Comparison of ENCODE assay signal across 27 cellular contexts in genomic region chr11:128766687-128767086, GRCh38.
DNase-seq lines count a peak whose midpoint lies in the region; ATAC-seq, FAIRE-seq and TF ChIP-seq lines count a peak whose summit lies in the region.
"Had no signal": no experiment of that assay in that cellular context is flagged by ENCODE, and none has a peak within 500 bp of the region (broad histone marks: within the 10 kb centered on the region; RNA-seq: fewer than 3 reads in every experiment).

No MANE protein-coding gene starts in this region.

- ATAC-seq in heart right ventricle, result peak in 7 of 8 donors; percentile 16 to 73 (median 44)
- no peak for ATAC-seq in pancreas
- ATAC-seq in GM18907 (IDR thresholded peaks at IDR 0.05; ENCODE audit: unreplicated experiment), result no peak
- ATAC-seq: A549, GM23338, natural killer cell had no signal

- DNase-seq in NCI-H2107 treated with DMSO at 0.1 percent for 48 hours (lab: John Stamatoyannopoulos, UW; ENCODE audit: unreplicated experiment) (peak; percentile 3), NCI-H2107 (lab: John Stamatoyannopoulos, UW) (no peak), heart right ventricle (peak; percentile 20 to 54), pancreas (no peak), esophagus muscularis mucosa (ENCODE audit: extremely low spot score) (no peak)
- DNase-seq: activated CD4-positive, alpha-beta T cell treated with anti-CD3 and anti-CD28 coated beads, Interleukin-2, amount 10 ng/mL, durations not matched to agents 24 days and 14 days; activated CD8-positive, alpha-beta memory T cell treated with anti-CD3 and anti-CD28 coated beads, Interleukin-2, amount 50 U/mL, for 4 hours; activated gamma-delta T cell; amniotic stem cell; effector CD4-positive, alpha-beta T cell; esophagus squamous epithelium; GF-D8; islet precursor cell; Karpas-422; natural killer cell; NCI-H226; SHP77 treated with DMSO at 0.1 percent for 48 hours; stimulated activated CD8-positive, alpha-beta memory T cell treated with anti-CD3 and anti-CD28 coated beads, Interleukin-4, amount 100 ng/mL, for 48 hours; substantia nigra had no signal

- H3K9me3 ChIP-seq in OCI-LY1 (ENCODE audit: low read length) (no peaks in the 10 kb centered on the region), heart right ventricle (no peaks in the 10 kb centered on the region), pancreas (no peaks in the 10 kb centered on the region), esophagus muscularis mucosa (no peaks in the 10 kb centered on the region)
- H3K9me3 ChIP-seq: A549, esophagus squamous epithelium had no signal

- H3K36me3 ChIP-seq in OCI-LY1 (ENCODE audit: insufficient read depth, low read length) (peaks cover 89% of the 10 kb centered on the region), heart right ventricle (peaks cover 0 to 100% (median 13%) of the 10 kb centered on the region in 9 donors), rectal smooth muscle tissue (ENCODE audit: control insufficient read depth, insufficient read depth, low read length) (no peaks in the 10 kb centered on the region), pancreas (no peaks in the 10 kb centered on the region), esophagus muscularis mucosa (peaks cover 0 to 89% (median 23%) of the 10 kb centered on the region in 4 donors)

- no peaks in the 10 kb centered on the region for H4K20me1 ChIP-seq in OCI-LY1 (ENCODE audit: insufficient read depth, low read length)

- no peak overlapping the region for H3K4me2 ChIP-seq in OCI-LY1 (ENCODE audit: low read length)
- H3K4me2 ChIP-seq: A549, GM23338 had no signal

- 43 to 55% methylated on average over 12 of the region's 12 CpGs for WGBS in heart right ventricle, 2 donors
- 68 to 71% methylated on average over 12 of the region's 12 CpGs for WGBS in pancreas, 2 donors
- WGBS in esophagus muscularis mucosa, result 92% methylated on average over 9 of the region's 12 CpGs

- H3K27me3 ChIP-seq in OCI-LY1 (ENCODE audit: insufficient read depth, low read length) (no peaks in the 10 kb centered on the region), heart right ventricle (no peaks in the 10 kb centered on the region), rectal smooth muscle tissue (ENCODE audit: control insufficient read depth, insufficient read depth, low read length) (no peaks in the 10 kb centered on the region), pancreas (no peaks in the 10 kb centered on the region), esophagus muscularis mucosa (no peaks in the 10 kb centered on the region)
- H3K27me3 ChIP-seq: esophagus squamous epithelium had no signal

- H3K79me2 ChIP-seq in OCI-LY1 (ENCODE audit: insufficient read depth, low read length), result no peaks in the 10 kb centered on the region

- H3K4me1 ChIP-seq in OCI-LY1 (ENCODE audit: insufficient read depth, low read length, severe bottlenecking) (peaks cover under 1% of the 10 kb centered on the region), heart right ventricle (peaks cover 3 to 67% (median 31%) of the 10 kb centered on the region in 9 donors), rectal smooth muscle tissue (ENCODE audit: control insufficient read depth, insufficient read depth, low read length) (no peaks in the 10 kb centered on the region), pancreas (peaks cover 0 to 4% (median 0%) of the 10 kb centered on the region in 3 donors), esophagus muscularis mucosa (peaks cover 0 to 17% (median 8%) of the 10 kb centered on the region in 4 donors)
- H3K4me1 ChIP-seq: A549, esophagus squamous epithelium had no signal

- H3K27ac ChIP-seq in OCI-LY1 (ENCODE audit: low read depth, low read length, poor library complexity, severe bottlenecking), result peak overlapping the region; percentile 12
- peak overlapping the region in 9 of 10 donors; percentile 5 to 73 (median 47) for H3K27ac ChIP-seq in heart right ventricle
- peak overlapping the region; percentile 41 for H3K27ac ChIP-seq in rectal smooth muscle tissue (ENCODE audit: low read depth, low read length)
- no peak overlapping the region for H3K27ac ChIP-seq in pancreas
- H3K27ac ChIP-seq in esophagus muscularis mucosa (replicated peaks in 1 of 4), result no peak overlapping the region
- H3K27ac ChIP-seq: A549, esophagus squamous epithelium had no signal

- intact Hi-C loops in heart right ventricle (cut with DNase I) (no loop called here), pancreas (cut with DNase I) (no loop called here), esophagus muscularis mucosa (cut with DNase I) (no loop called here)

- no peak overlapping the region for H3K9ac ChIP-seq in OCI-LY1 (ENCODE audit: low read length)
- no peak overlapping the region for H3K9ac ChIP-seq in rectal smooth muscle tissue (ENCODE audit: low read length)

- no peaks in the 10 kb centered on the region for H3F3A ChIP-seq in OCI-LY1 (ENCODE audit: insufficient read depth, low read length)

- TF ChIP-seq POLR2A in esophagus muscularis mucosa (IDR thresholded peaks at IDR 0.05; ENCODE audit: low read depth), result no peak

- no peak for TF ChIP-seq CTCF in OCI-LY1 (IDR thresholded peaks at IDR 0.05; ENCODE audit: low read length)
- no peak for TF ChIP-seq CTCF in heart right ventricle (IDR thresholded peaks at IDR 0.05)
- no peak for TF ChIP-seq CTCF in pancreas (IDR thresholded peaks at IDR 0.05)
- no peak for TF ChIP-seq CTCF in esophagus muscularis mucosa (IDR thresholded peaks at IDR 0.05)

- H3K4me3 ChIP-seq in OCI-LY1 (ENCODE audit: low read depth, low read length, poor library complexity, severe bottlenecking), result no peak overlapping the region
- no peak overlapping the region for H3K4me3 ChIP-seq in heart right ventricle
- no peak overlapping the region for H3K4me3 ChIP-seq in rectal smooth muscle tissue (ENCODE audit: low read length)
- H3K4me3 ChIP-seq in pancreas, result no peak overlapping the region
- H3K4me3 ChIP-seq in esophagus muscularis mucosa, result no peak overlapping the region
- H3K4me3 ChIP-seq: A549, esophagus squamous epithelium, GM23338 had no signal

- no peak overlapping the region for H2AFZ ChIP-seq in OCI-LY1 (ENCODE audit: low read length)
- H2AFZ ChIP-seq: GM23338 had no signal

- no peak for TF ChIP-seq EP300 in esophagus muscularis mucosa (IDR thresholded peaks at IDR 0.05)

- FAIRE-seq in pancreas (lab: Jason Lieb, UNC), result no peak
- FAIRE-seq: A549, GM19239, HTR-8/SVneo, urothelium cell line had no signal

- no peaks in the 10 kb centered on the region for H3K9me2 ChIP-seq in OCI-LY1 (ENCODE audit: low read depth, low read length)

Comparison
In these comparisons a context has a peak if more than half of its experiments do, and no peak if none do; other contexts are left out.
1. DNase-seq: peak in NCI-H2107 treated with DMSO at 0.1 percent for 48 hours (single experiment) and heart right ventricle (2 of 2); none in NCI-H2107 (single experiment), pancreas (0 of 6) and esophagus muscularis mucosa (single experiment).
2. H3K27ac ChIP-seq: peak in OCI-LY1 (single experiment), heart right ventricle (9 of 10) and rectal smooth muscle tissue (single experiment); none in pancreas (0 of 4) and esophagus muscularis mucosa (0 of 4).
3. ATAC-seq: peak in heart right ventricle (7 of 8); none in pancreas (0 of 4) and GM18907 (single experiment).